Comparison of ENCODE assay signal across 6 cellular contexts in genomic region chr3:141193431-141193830, GRCh38.
"Had no signal": no experiment of that assay in that cellular context is flagged by ENCODE, and none has a peak within 500 bp of the region (broad histone marks: within the 10 kb centered on the region; RNA-seq: fewer than 3 reads in every experiment).

No MANE protein-coding gene starts in this region.

- H3K36me3 Mint-ChIP-seq: IgD-negative memory B cell had no signal

- DNase-seq: H9, HCEC 1CT, KBM-7 had no signal

- H3K4me3 Mint-ChIP-seq: GM23338, H9, IgD-negative memory B cell had no signal

- H2AFZ ChIP-seq: GM23338 had no signal

- ATAC-seq: GM23338, HepG2 had no signal

- H3K4me3 ChIP-seq: GM23338 had no signal

- H3K27ac Mint-ChIP-seq: GM23338, H9, IgD-negative memory B cell had no signal

- H3K4me2 ChIP-seq: GM23338 had no signal

- H3K9me3 Mint-ChIP-seq: GM23338, IgD-negative memory B cell had no signal
